ENCODE assay signal across 1 cellular context in the genomic region with DNA sequence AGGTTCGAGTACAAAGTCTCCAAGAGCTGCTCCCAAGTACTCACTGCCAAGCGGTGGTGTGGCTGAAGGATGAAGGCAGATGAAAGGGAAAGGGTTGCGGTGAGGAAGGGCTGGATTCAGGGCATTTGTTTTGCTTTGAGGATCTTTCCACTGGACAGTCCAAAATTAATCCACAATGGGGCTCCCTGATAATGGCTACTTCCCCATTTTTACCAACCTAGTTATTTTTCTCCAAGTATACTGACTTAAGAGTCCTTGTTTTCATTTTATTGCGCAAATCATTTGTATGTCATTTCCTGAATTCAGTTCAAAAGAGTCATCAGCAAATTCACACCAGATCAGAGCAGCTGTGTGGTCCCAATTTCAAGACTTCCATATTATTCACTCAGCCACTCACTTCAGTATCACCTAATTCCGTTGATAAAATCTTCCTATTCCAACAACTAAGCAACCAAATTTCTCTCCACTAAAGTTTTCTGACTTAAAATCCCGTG.
TF ChIP-seq lines count a peak whose summit lies in the region.

No MANE protein-coding gene starts in this region.

TF ChIP-seq in HepG2, 621 proteins besides CTCF, POLR2A, EP300 and RAD21 (continued from another document and continues in another):
- TF ChIP-seq NFKB2 (CRISPR knock-in tag; IDR thresholded peaks at IDR 0.05; ENCODE audit: borderline replicate concordance) (no peak), HNF4G (IDR thresholded peaks at IDR 0.05; ENCODE audit: borderline replicate concordance, low read depth, low read length) (peak; percentile 75), HNF4G (CRISPR knock-in tag; IDR thresholded peaks at IDR 0.05; ENCODE audit: borderline replicate concordance, low read depth) (no peak; the same call in 1 of the 2 replicates), CSRNP1 (CRISPR knock-in tag; IDR thresholded peaks at IDR 0.05) (no peak), BCL6 (CRISPR knock-in tag; IDR thresholded peaks at IDR 0.05) (no peak), ZFP62 (CRISPR knock-in tag; IDR thresholded peaks at IDR 0.05) (no peak), PAWR (CRISPR knock-in tag; IDR thresholded peaks at IDR 0.05; ENCODE audit: borderline replicate concordance) (no peak), ATAD3A (CRISPR knock-in tag; IDR thresholded peaks at IDR 0.05) (no peak), ZNF136 (CRISPR knock-in tag; IDR thresholded peaks at IDR 0.05; ENCODE audit: low read depth) (no peak), ZNF350 (CRISPR knock-in tag; IDR thresholded peaks at IDR 0.05; ENCODE audit: borderline replicate concordance, low read depth) (0 out of 2 replicates have a peak, but pooled peaks have one; percentile 2), ZNF782 (CRISPR knock-in tag; IDR thresholded peaks at IDR 0.05; ENCODE audit: borderline replicate concordance) (no peak; the same call in 1 of the 2 replicates), ZBTB2 (CRISPR knock-in tag; IDR thresholded peaks at IDR 0.05; ENCODE audit: low read depth) (no peak), MAZ (IDR thresholded peaks at IDR 0.05; ENCODE audit: borderline replicate concordance, low read depth, low read length) (no peak), MAZ (CRISPR knock-in tag; IDR thresholded peaks at IDR 0.05; ENCODE audit: low read depth) (no peak), ZNF788 (CRISPR knock-in tag; IDR thresholded peaks at IDR 0.05; ENCODE audit: borderline replicate concordance) (0 out of 2 replicates have a peak, but pooled peaks have one; percentile 0), MTA1 (CRISPR knock-in tag; IDR thresholded peaks at IDR 0.05; ENCODE audit: borderline replicate concordance) (no peak; the same call in 1 of the 2 replicates), NKX3-1 (CRISPR knock-in tag; IDR thresholded peaks at IDR 0.05) (no peak), ZNF382 (CRISPR knock-in tag; IDR thresholded peaks at IDR 0.05; ENCODE audit: borderline replicate concordance) (no peak), ZZZ3 (CRISPR knock-in tag; IDR thresholded peaks at IDR 0.05; ENCODE audit: borderline replicate concordance) (no peak), KLF16 (CRISPR knock-in tag; IDR thresholded peaks at IDR 0.05) (no peak), ZNF441 (CRISPR knock-in tag; IDR thresholded peaks at IDR 0.05; ENCODE audit: borderline replicate concordance) (0 out of 2 replicates have a peak, but pooled peaks have one; percentile 10), ZFYVE20 (CRISPR knock-in tag; IDR thresholded peaks at IDR 0.05; ENCODE audit: borderline replicate concordance, low read depth) (no peak), HDAC6 (IDR thresholded peaks at IDR 0.05; ENCODE audit: low read depth, low read length) (no peak), ZNF296 (CRISPR knock-in tag; conservative IDR thresholded peaks at IDR 0.05) (no peak), ZNF407 (CRISPR knock-in tag; IDR thresholded peaks at IDR 0.05; ENCODE audit: not compliant biosample characterization) (no peak), RARA (CRISPR knock-in tag; IDR thresholded peaks at IDR 0.05) (no peak), GZF1 (CRISPR knock-in tag; IDR thresholded peaks at IDR 0.05) (0 out of 2 replicates have a peak, but pooled peaks have one; percentile 0), TCF7L2 (IDR thresholded peaks at IDR 0.05; ENCODE audit: low read depth, low read length) (no peak), CEBPG (CRISPR knock-in tag; IDR thresholded peaks at IDR 0.05) (no peak)
- TF ChIP-seq, protein P1, sequence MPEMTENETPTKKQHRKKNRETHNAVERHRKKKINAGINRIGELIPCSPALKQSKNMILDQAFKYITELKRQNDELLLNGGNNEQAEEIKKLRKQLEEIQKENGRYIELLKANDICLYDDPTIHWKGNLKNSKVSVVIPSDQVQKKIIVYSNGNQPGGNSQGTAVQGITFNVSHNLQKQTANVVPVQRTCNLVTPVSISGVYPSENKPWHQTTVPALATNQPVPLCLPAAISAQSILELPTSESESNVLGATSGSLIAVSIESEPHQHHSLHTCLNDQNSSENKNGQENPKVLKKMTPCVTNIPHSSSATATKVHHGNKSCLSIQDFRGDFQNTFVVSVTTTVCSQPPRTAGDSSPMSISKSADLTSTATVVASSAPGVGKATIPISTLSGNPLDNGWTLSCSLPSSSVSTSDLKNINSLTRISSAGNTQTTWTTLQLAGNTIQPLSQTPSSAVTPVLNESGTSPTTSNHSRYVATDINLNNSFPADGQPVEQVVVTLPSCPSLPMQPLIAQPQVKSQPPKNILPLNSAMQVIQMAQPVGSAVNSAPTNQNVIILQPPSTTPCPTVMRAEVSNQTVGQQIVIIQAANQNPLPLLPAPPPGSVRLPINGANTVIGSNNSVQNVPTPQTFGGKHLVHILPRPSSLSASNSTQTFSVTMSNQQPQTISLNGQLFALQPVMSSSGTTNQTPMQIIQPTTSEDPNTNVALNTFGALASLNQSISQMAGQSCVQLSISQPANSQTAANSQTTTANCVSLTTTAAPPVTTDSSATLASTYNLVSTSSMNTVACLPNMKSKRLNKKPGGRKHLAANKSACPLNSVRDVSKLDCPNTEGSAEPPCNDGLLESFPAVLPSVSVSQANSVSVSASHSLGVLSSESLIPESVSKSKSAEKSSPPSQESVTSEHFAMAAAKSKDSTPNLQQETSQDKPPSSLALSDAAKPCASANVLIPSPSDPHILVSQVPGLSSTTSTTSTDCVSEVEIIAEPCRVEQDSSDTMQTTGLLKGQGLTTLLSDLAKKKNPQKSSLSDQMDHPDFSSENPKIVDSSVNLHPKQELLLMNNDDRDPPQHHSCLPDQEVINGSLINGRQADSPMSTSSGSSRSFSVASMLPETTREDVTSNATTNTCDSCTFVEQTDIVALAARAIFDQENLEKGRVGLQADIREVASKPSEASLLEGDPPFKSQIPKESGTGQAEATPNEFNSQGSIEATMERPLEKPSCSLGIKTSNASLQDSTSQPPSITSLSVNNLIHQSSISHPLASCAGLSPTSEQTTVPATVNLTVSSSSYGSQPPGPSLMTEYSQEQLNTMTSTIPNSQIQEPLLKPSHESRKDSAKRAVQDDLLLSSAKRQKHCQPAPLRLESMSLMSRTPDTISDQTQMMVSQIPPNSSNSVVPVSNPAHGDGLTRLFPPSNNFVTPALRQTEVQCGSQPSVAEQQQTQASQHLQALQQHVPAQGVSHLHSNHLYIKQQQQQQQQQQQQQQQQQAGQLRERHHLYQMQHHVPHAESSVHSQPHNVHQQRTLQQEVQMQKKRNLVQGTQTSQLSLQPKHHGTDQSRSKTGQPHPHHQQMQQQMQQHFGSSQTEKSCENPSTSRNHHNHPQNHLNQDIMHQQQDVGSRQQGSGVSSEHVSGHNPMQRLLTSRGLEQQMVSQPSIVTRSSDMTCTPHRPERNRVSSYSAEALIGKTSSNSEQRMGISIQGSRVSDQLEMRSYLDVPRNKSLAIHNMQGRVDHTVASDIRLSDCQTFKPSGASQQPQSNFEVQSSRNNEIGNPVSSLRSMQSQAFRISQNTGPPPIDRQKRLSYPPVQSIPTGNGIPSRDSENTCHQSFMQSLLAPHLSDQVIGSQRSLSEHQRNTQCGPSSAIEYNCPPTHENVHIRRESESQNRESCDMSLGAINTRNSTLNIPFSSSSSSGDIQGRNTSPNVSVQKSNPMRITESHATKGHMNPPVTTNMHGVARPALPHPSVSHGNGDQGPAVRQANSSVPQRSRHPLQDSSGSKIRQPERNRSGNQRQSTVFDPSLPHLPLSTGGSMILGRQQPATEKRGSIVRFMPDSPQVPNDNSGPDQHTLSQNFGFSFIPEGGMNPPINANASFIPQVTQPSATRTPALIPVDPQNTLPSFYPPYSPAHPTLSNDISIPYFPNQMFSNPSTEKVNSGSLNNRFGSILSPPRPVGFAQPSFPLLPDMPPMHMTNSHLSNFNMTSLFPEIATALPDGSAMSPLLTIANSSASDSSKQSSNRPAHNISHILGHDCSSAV (CRISPR knock-in tag; IDR thresholded peaks at IDR 0.05; ENCODE audit: borderline replicate concordance), result no peak
- TF ChIP-seq, protein P2, sequence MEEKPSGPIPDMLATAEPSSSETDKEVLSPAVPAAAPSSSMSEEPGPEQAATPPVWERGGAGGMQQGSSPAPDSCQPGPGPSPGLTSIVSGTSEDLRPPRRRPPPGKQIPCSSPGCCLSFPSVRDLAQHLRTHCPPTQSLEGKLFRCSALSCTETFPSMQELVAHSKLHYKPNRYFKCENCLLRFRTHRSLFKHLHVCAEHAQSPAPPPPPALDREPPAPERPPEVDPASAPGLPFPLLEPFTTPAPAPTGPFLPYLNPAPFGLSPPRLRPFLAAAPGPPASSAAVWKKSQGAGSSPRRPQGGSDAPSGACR (CRISPR knock-in tag; IDR thresholded peaks at IDR 0.05), result no peak
- TF ChIP-seq, protein P3, sequence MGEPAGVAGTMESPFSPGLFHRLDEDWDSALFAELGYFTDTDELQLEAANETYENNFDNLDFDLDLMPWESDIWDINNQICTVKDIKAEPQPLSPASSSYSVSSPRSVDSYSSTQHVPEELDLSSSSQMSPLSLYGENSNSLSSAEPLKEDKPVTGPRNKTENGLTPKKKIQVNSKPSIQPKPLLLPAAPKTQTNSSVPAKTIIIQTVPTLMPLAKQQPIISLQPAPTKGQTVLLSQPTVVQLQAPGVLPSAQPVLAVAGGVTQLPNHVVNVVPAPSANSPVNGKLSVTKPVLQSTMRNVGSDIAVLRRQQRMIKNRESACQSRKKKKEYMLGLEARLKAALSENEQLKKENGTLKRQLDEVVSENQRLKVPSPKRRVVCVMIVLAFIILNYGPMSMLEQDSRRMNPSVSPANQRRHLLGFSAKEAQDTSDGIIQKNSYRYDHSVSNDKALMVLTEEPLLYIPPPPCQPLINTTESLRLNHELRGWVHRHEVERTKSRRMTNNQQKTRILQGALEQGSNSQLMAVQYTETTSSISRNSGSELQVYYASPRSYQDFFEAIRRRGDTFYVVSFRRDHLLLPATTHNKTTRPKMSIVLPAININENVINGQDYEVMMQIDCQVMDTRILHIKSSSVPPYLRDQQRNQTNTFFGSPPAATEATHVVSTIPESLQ (CRISPR knock-in tag; conservative IDR thresholded peaks at IDR 0.05), result no peak
- TF ChIP-seq, protein P4, sequence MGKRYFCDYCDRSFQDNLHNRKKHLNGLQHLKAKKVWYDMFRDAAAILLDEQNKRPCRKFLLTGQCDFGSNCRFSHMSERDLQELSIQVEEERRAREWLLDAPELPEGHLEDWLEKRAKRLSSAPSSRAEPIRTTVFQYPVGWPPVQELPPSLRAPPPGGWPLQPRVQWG (CRISPR knock-in tag; IDR thresholded peaks at IDR 0.05; ENCODE audit: borderline replicate concordance, low read depth), result no peak
